In the genomic region with DNA sequence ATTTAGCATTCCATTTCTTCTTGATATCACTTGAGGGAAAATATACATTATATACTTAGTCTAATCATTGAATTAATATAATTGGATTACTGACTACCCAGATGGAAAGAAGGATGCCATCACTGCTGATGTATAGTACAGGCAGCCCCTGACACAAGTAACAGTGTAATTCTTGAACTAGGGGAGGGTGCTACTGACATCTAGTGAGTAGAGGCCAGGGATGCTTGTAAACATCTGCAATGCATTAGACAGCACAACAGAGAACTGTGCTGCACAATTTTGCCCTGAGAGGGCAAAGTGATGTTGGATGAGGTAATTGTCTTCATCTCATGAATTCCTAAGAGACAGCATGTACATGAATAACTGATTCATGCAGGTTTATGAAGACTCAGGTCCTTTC, we compare ENCODE assay signal across 7 cellular contexts.
DNase-seq lines count a peak whose midpoint lies in the region; ATAC-seq, FAIRE-seq and TF ChIP-seq lines count a peak whose summit lies in the region.
"Not testable (repeated sequence)": the region's sequence is repeated elsewhere in the genome, so short reads cannot be mapped to it uniquely, and the experiment has no call there.

No MANE protein-coding gene starts in this region.

- not testable (repeated sequence) for H3K9ac ChIP-seq in Loucy (ENCODE audit: low read depth, low read length, poor library complexity, severe bottlenecking)

- not testable (repeated sequence) for H2AFZ ChIP-seq in Loucy (ENCODE audit: low read length)

- intact Hi-C loops in right cardiac atrium (cut with DNase I): not testable (repeated sequence)

- H3K79me2 ChIP-seq in Loucy (ENCODE audit: insufficient read depth, low read length): not testable (repeated sequence)

- 0 out of 2 replicates have a peak, but pooled peaks have one; percentile 11 for TF ChIP-seq CTCF in Loucy (conservative IDR thresholded peaks at IDR 0.05; ENCODE audit: low read length)
- TF ChIP-seq CTCF in RWPE2 (IDR thresholded peaks at IDR 0.05; ENCODE audit: poor library complexity, severe bottlenecking): not testable (repeated sequence)

- H3F3A ChIP-seq in Loucy (ENCODE audit: low read depth): not testable (repeated sequence)

- not testable (repeated sequence) for H3K4me2 ChIP-seq in Loucy (ENCODE audit: low read depth, low read length, poor library complexity, severe bottlenecking)

- not testable (repeated sequence) for H3K9me3 Mint-ChIP-seq in activated T-helper 17 cell treated with anti-CD3 and anti-CD28 coated beads, Interleukin-2, amount 50 U/mL, for 72 hours; stimulated activated memory B cell treated with anti-CD40 and anti-IgM and Interleukin-4, amounts not matched to agents 10 μg/mL and 1 μg/mL and 100 μg/mL, for 72 hours

- not testable (repeated sequence) for H3K4me1 Mint-ChIP-seq in activated T-helper 17 cell treated with anti-CD3 and anti-CD28 coated beads, Interleukin-2, amount 50 U/mL, for 72 hours; stimulated activated memory B cell treated with anti-CD40 and anti-IgM and Interleukin-4, amounts not matched to agents 10 μg/mL and 1 μg/mL and 100 μg/mL, for 72 hours

- H3K27me3 ChIP-seq in Loucy (ENCODE audit: insufficient read depth, low read length, poor library complexity, severe bottlenecking); right cardiac atrium (ENCODE audit: control insufficient read depth, insufficient read depth): not testable (repeated sequence)
- H3K27me3 ChIP-seq in RWPE2 (ENCODE audit: insufficient read depth, poor library complexity, severe bottlenecking): peaks cover 22% of the 10 kb centered on the region

- not testable (repeated sequence) for DNase-seq in RWPE2 (ENCODE audit: low spot score); right cardiac atrium; urothelium cell line (ENCODE audit: low spot score)

- not testable (repeated sequence) for H3K27me3 Mint-ChIP-seq in activated T-helper 17 cell treated with anti-CD3 and anti-CD28 coated beads, Interleukin-2, amount 50 U/mL, for 72 hours; stimulated activated memory B cell treated with anti-CD40 and anti-IgM and Interleukin-4, amounts not matched to agents 10 μg/mL and 1 μg/mL and 100 μg/mL, for 72 hours

- not testable (repeated sequence) for H3K9me2 ChIP-seq in Loucy (replicated peaks; ENCODE audit: low read depth, low read length)

- not testable (repeated sequence) for H3K9me3 ChIP-seq in Loucy (ENCODE audit: insufficient read depth, low read depth, low read length); RWPE2 (ENCODE audit: severe bottlenecking); right cardiac atrium (ENCODE audit: control insufficient read depth, low read length)

- H3K4me3 ChIP-seq in Loucy (ENCODE audit: low read length, poor library complexity, severe bottlenecking); RWPE2 (ENCODE audit: severe bottlenecking); right cardiac atrium (ENCODE audit: low read length): not testable (repeated sequence)

- not testable (repeated sequence) for H3K4me1 ChIP-seq in Loucy (ENCODE audit: insufficient read depth, low read length, poor library complexity, severe bottlenecking); RWPE2 (ENCODE audit: insufficient read depth, poor library complexity, severe bottlenecking); right cardiac atrium (ENCODE audit: control insufficient read depth, insufficient read depth, low read length)

- not testable (repeated sequence) for H3K27ac ChIP-seq in RWPE2 (ENCODE audit: poor library complexity, severe bottlenecking); right cardiac atrium (ENCODE audit: low read length)

- not testable (repeated sequence) for H3K4me3 Mint-ChIP-seq in activated T-helper 17 cell treated with anti-CD3 and anti-CD28 coated beads, Interleukin-2, amount 50 U/mL, for 72 hours; stimulated activated memory B cell treated with anti-CD40 and anti-IgM and Interleukin-4, amounts not matched to agents 10 μg/mL and 1 μg/mL and 100 μg/mL, for 72 hours

- not testable (repeated sequence) for H3K36me3 ChIP-seq in Loucy (ENCODE audit: insufficient read depth, low read length); RWPE2 (ENCODE audit: low read depth)

- not testable (repeated sequence) for H3K27ac Mint-ChIP-seq in activated T-helper 17 cell treated with anti-CD3 and anti-CD28 coated beads, Interleukin-2, amount 50 U/mL, for 72 hours; stimulated activated memory B cell treated with anti-CD40 and anti-IgM and Interleukin-4, amounts not matched to agents 10 μg/mL and 1 μg/mL and 100 μg/mL, for 72 hours

- ATAC-seq in RWPE2 (ENCODE audit: low read depth): 0 out of 3 replicates have a peak, but pooled peaks have one; percentile 46
- peak; percentile 19 for ATAC-seq in activated T-helper 17 cell treated with anti-CD3 and anti-CD28 coated beads, Interleukin-2, amount 50 U/mL, for 72 hours (replicated peaks)
- peak; percentile 39 for ATAC-seq in esophagus mucosa
- ATAC-seq in right cardiac atrium: peak; percentile 29 to 50
- ATAC-seq in stimulated activated memory B cell treated with anti-CD40 and anti-IgM and Interleukin-4, amounts not matched to agents 10 μg/mL and 1 μg/mL and 100 μg/mL, for 72 hours: peak; percentile 59

- not testable (repeated sequence) for H3K36me3 Mint-ChIP-seq in activated T-helper 17 cell treated with anti-CD3 and anti-CD28 coated beads, Interleukin-2, amount 50 U/mL, for 72 hours (ENCODE audit: low read depth); stimulated activated memory B cell treated with anti-CD40 and anti-IgM and Interleukin-4, amounts not matched to agents 10 μg/mL and 1 μg/mL and 100 μg/mL, for 72 hours

- peak; percentile 27 for FAIRE-seq in urothelium cell line (lab: Jason Lieb, UNC)

- H4K20me1 ChIP-seq in Loucy (ENCODE audit: insufficient read depth, low read length, poor library complexity, severe bottlenecking): not testable (repeated sequence)
